In the genomic region with DNA sequence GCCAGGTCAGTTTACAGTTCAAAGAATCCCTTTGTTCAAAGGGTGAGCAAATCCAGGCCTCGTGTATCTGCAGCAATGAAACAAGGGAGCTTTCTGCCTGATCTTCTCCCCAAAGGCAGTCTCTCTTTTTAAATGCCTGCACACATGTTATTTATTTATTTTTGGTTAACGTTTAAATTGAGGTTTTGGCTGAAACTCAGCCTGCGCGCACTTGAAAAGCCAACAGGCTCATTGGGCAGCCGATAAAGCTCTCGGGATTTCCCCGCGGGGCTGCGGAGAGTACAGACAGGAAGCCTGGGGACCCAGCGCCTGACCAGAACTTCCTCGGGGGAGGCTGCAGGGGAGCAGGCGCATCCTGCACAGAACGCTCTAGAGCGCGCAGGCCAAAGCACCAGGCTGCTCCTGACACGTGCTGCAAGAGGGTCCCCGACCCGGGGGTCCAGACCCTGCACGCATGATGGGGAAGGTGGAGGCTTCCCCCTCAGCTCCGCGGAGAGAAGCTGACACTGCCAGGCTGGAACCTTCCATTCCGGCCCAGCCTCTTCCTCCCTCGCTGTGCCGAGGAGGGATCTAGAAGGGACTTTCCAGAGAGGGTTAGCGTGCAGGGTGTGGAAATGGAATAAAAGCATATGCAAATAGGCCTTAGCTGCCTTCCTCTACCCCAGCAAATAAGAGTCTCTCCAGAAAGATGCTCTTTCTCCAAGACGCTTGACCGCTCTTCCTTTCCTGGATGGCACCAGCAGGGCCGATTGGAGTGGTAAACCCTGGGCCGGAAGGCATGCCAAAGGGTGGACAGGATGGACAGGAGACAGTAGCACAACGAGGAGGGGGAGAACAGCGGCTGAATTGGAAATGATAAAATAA, we compare ENCODE assay signal across 1 cellular context.
TF ChIP-seq lines count a peak whose summit lies in the region.

No MANE protein-coding gene starts in this region.

TF ChIP-seq in IMR-90, 13 proteins besides CTCF, POLR2A, EP300 and RAD21:
- TF ChIP-seq SMC3 (IDR thresholded peaks at IDR 0.05; ENCODE audit: low read depth, low read length) = no peak
- no peak for TF ChIP-seq CHD1 (IDR thresholded peaks at IDR 0.05; ENCODE audit: low read depth, low read length)
- TF ChIP-seq MAFK (IDR thresholded peaks at IDR 0.05; ENCODE audit: low read depth, low read length) = no peak
- TF ChIP-seq, protein P1, sequence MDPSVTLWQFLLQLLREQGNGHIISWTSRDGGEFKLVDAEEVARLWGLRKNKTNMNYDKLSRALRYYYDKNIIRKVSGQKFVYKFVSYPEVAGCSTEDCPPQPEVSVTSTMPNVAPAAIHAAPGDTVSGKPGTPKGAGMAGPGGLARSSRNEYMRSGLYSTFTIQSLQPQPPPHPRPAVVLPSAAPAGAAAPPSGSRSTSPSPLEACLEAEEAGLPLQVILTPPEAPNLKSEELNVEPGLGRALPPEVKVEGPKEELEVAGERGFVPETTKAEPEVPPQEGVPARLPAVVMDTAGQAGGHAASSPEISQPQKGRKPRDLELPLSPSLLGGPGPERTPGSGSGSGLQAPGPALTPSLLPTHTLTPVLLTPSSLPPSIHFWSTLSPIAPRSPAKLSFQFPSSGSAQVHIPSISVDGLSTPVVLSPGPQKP (IDR thresholded peaks at IDR 0.05; ENCODE audit: borderline replicate concordance, low read depth, low read length) = no peak
